Comparison of ENCODE assay signal across 1 cellular context in genomic region chr9:77819672-77820071, GRCh38.
TF ChIP-seq lines count a peak whose summit lies in the region.

No MANE protein-coding gene starts in this region.

TF ChIP-seq in GM12878, 131 proteins besides CTCF, POLR2A, EP300 and RAD21 (continued from another document):
- TF ChIP-seq BCL3 (IDR thresholded peaks at IDR 0.05; ENCODE audit: borderline replicate concordance, insufficient read depth, low read depth, low read length, poor library complexity, severe bottlenecking) (no peak), SUZ12 (IDR thresholded peaks at IDR 0.05; ENCODE audit: unreplicated experiment) (no peak)
TF ChIP-seq in GM12878: peak in this region for 0.
